In the genomic region with DNA sequence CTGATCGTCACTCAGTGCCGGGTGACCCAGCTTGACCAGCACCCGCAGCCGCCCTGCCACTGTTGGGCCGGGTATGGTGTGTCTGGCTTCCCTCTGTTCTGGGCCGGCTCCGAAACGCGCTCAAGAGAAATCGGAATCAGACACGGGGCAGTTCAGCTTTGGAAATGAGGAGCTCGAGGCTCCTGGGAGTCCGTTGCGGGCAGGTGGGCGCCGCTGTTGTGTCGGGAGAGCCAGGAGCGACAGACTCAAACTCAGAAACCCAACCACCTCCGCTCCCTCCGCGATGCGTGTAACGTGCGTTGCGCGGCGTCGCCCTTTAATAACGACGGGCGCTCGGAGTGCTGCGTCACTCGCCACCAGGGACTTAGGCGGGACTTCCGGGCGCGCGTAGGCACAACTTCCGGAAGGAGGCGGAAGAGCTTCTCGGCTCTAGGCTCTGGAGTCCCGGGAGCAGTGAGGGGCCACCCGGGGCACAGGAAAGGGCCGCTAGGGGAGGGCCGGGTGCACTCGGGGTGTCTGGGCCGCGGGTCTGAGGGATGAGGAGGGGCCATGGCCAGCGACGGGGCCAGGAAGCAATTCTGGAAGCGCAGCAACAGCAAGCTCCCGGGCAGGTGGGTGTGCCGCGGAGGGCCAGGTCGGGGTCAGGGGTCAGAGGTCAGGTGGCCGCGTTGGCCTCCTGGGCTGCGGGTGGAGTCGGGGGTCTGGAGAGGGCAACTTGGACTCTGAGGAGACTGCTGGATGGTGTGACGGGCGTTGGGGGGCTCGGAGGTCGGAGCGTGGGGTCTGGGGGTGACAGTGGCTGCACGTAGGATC, we compare ENCODE assay signal across 8 cellular contexts. TPM values are rescaled to one million over a fixed set of nuclear protein-coding genes. Genes with fewer than 3 reads are reported as not detected.
DNase-seq lines count a peak whose midpoint lies in the region; ATAC-seq and TF ChIP-seq lines count a peak whose summit lies in the region.

Gene TBC1D22A, plus strand, starts transcription at position 413 of the 813 bp plus-strand sequence. Its CDS starts 137 bp downstream, at position 550.

- DNase-seq in CD8-positive, alpha-beta memory T cell, result peak; percentile 88 to 95 (median 92)
- DNase-seq in GM20000 (ENCODE audit: low spot score) (peak; percentile 92), HT1080 (ENCODE audit: low read depth) (peak; percentile 90), NOMO-1 treated with dmso at 0.1 percent for 144 hours (lab: John Stamatoyannopoulos, UW; ENCODE audit: unreplicated experiment) (peak; percentile 95), mesenchymal stem cell (peak; percentile 94)
- peak; percentile 96 for DNase-seq in activated CD8-positive, alpha-beta memory T cell treated with anti-CD3 and anti-CD28 coated beads, Interleukin-2, amount 10 ng/mL, durations not matched to agents 7 days and 5 days
- peak; percentile 84 for DNase-seq in stimulated activated CD8-positive, alpha-beta memory T cell treated with anti-CD3 and anti-CD28 coated beads, Interleukin-12 subunit alpha, Interleukin-12 subunit beta, amount 100 ng/mL, for 24 hours (ENCODE audit: extremely low read depth)

- H3K4me2 ChIP-seq in mesenchymal stem cell (ENCODE audit: low read length, poor library complexity, severe bottlenecking), result peak within 1 kb of the TSS; percentile 69

- peak within 1 kb of the TSS; percentile 11 to 36 for H3K14ac ChIP-seq in mesenchymal stem cell (ENCODE audit: low read length in 2 of 2)

- H3K9me3 Mint-ChIP-seq in CD8-positive, alpha-beta memory T cell, result no peaks in the 10 kb centered on the region
- no peaks in the 10 kb centered on the region for H3K9me3 Mint-ChIP-seq in activated CD8-positive, alpha-beta memory T cell treated with anti-CD3 and anti-CD28 coated beads, Interleukin-2, amount 10 ng/mL, durations not matched to agents 7 days and 5 days (ENCODE audit: low read depth)

- peak within 1 kb of the TSS; percentile 99 to 100 (median 100) for H3K27ac Mint-ChIP-seq in CD8-positive, alpha-beta memory T cell
- H3K27ac Mint-ChIP-seq in activated CD8-positive, alpha-beta memory T cell treated with anti-CD3 and anti-CD28 coated beads, Interleukin-2, amount 10 ng/mL, durations not matched to agents 7 days and 5 days, result peak within 1 kb of the TSS; percentile 99

- H3K23ac ChIP-seq in mesenchymal stem cell (ENCODE audit: low read length in 2 of 2), result no peak within 1 kb of the TSS

- no peaks in the 10 kb centered on the region for H3K36me3 ChIP-seq in CD8-positive, alpha-beta memory T cell (ENCODE audit: insufficient read depth, low read length)
- H3K36me3 ChIP-seq in endocrine pancreas (ENCODE audit: control insufficient read depth, insufficient read depth, low read length) (no peaks in the 10 kb centered on the region), mesenchymal stem cell (ENCODE audit: control insufficient read depth in 1 of 2, insufficient read depth in 2 of 2, low read depth in 1 of 2, low read length in 2 of 2) (peaks cover 6 to 10% of the 10 kb centered on the region in 2 experiments)

- H2AFZ ChIP-seq in mesenchymal stem cell (ENCODE audit: low read depth, low read length), result peak within 1 kb of the TSS; percentile 78

- peak within 1 kb of the TSS; percentile 85 for H2BK5ac ChIP-seq in mesenchymal stem cell (ENCODE audit: low read depth, low read length, poor library complexity, severe bottlenecking)

- peaks cover 19% of the 10 kb centered on the region for H3K79me1 ChIP-seq in mesenchymal stem cell (replicated peaks; ENCODE audit: low read length, poor library complexity, severe bottlenecking)

- no peaks in the 10 kb centered on the region for H3K9me3 ChIP-seq in CD8-positive, alpha-beta memory T cell (ENCODE audit: low read length)
- H3K9me3 ChIP-seq in endocrine pancreas (ENCODE audit: control insufficient read depth, low read length), result no peaks in the 10 kb centered on the region
- no peaks in the 10 kb centered on the region for H3K9me3 ChIP-seq in mesenchymal stem cell (ENCODE audit: control insufficient read depth, low read length)

- peak within 1 kb of the TSS; percentile 88 for H3K9ac ChIP-seq in endocrine pancreas (ENCODE audit: control insufficient read depth, insufficient read depth, low read length)
- peak within 1 kb of the TSS; percentile 100 for H3K9ac ChIP-seq in mesenchymal stem cell (ENCODE audit: low read length)

- peaks cover 0 to 35% (median 3%) of the 10 kb centered on the region in 3 donors for H3K36me3 Mint-ChIP-seq in CD8-positive, alpha-beta memory T cell
- peaks cover 10% of the 10 kb centered on the region for H3K36me3 Mint-ChIP-seq in activated CD8-positive, alpha-beta memory T cell treated with anti-CD3 and anti-CD28 coated beads, Interleukin-2, amount 10 ng/mL, durations not matched to agents 7 days and 5 days

- CTCF ChIA-PET in CD8-positive, alpha-beta memory T cell (lab: Charles Lee), result interaction anchor here (0.7 to 11.8 kb wide), 9 partner anchors 11 to 1552 kb away, joined by 3 to 133 read pairs (median 5); no protein-coding TSS in a partner anchor
- CTCF ChIA-PET in activated CD8-positive, alpha-beta memory T cell treated with anti-CD3 and anti-CD28 coated beads, Interleukin-2, amount 10 ng/mL, durations not matched to agents 7 days and 5 days (lab: Charles Lee), result interaction anchor here (0.7 to 6.1 kb wide), 10 partner anchors 11 to 756 kb away, joined by 3 to 52 read pairs (median 12); no protein-coding TSS in a partner anchor

- H2BK15ac ChIP-seq in mesenchymal stem cell (ENCODE audit: low read depth, poor library complexity, severe bottlenecking), result peak within 1 kb of the TSS; percentile 57

- H3K4me1 ChIP-seq in CD8-positive, alpha-beta memory T cell (ENCODE audit: insufficient read depth, low read length), result peaks cover 43% of the 10 kb centered on the region
- H3K4me1 ChIP-seq in endocrine pancreas (ENCODE audit: control insufficient read depth, insufficient read depth, low read length), result peaks cover 4% of the 10 kb centered on the region
- H3K4me1 ChIP-seq in mesenchymal stem cell (ENCODE audit: control insufficient read depth, insufficient read depth, low read depth, low read length), result peaks cover 6% of the 10 kb centered on the region

- no peak for TF ChIP-seq CTCF in GM20000 (IDR thresholded peaks at IDR 0.05; ENCODE audit: extremely low read depth, missing control alignments)

- H3K4me1 Mint-ChIP-seq in CD8-positive, alpha-beta memory T cell, result peaks cover 48 to 73% (median 65%) of the 10 kb centered on the region in 3 donors
- peaks cover 52% of the 10 kb centered on the region for H3K4me1 Mint-ChIP-seq in activated CD8-positive, alpha-beta memory T cell treated with anti-CD3 and anti-CD28 coated beads, Interleukin-2, amount 10 ng/mL, durations not matched to agents 7 days and 5 days

- H3K27me3 ChIP-seq in CD8-positive, alpha-beta memory T cell (ENCODE audit: insufficient read depth, low read length, poor library complexity, severe bottlenecking), result no peaks in the 10 kb centered on the region
- H3K27me3 ChIP-seq in endocrine pancreas (ENCODE audit: control insufficient read depth, insufficient read depth, low read length) (no peaks in the 10 kb centered on the region), mesenchymal stem cell (ENCODE audit: control insufficient read depth in 1 of 2, insufficient read depth in 1 of 2, low read length in 2 of 2) (no peaks in the 10 kb centered on the region)

- under 1% methylated on average over 66 of the region's 66 CpGs for WGBS in mesenchymal stem cell

- H3K4me3 Mint-ChIP-seq in CD8-positive, alpha-beta memory T cell, result peak within 1 kb of the TSS; percentile 96 to 100 (median 99)
- H3K4me3 Mint-ChIP-seq in activated CD8-positive, alpha-beta memory T cell treated with anti-CD3 and anti-CD28 coated beads, Interleukin-2, amount 10 ng/mL, durations not matched to agents 7 days and 5 days, result peak within 1 kb of the TSS; percentile 96

- H2BK12ac ChIP-seq in mesenchymal stem cell (ENCODE audit: low read length in 2 of 2), result peak within 1 kb of the TSS; percentile 21 to 38

- peak within 1 kb of the TSS; percentile 18 for H2AK5ac ChIP-seq in mesenchymal stem cell (ENCODE audit: low read length, severe bottlenecking)

- H3K4ac ChIP-seq in mesenchymal stem cell (ENCODE audit: low read depth in 1 of 2, low read length in 2 of 2), result peak within 1 kb of the TSS; percentile 97 to 98

- H3K27me3 Mint-ChIP-seq in CD8-positive, alpha-beta memory T cell, result no peaks in the 10 kb centered on the region
- no peaks in the 10 kb centered on the region for H3K27me3 Mint-ChIP-seq in activated CD8-positive, alpha-beta memory T cell treated with anti-CD3 and anti-CD28 coated beads, Interleukin-2, amount 10 ng/mL, durations not matched to agents 7 days and 5 days

- H3K4me3 ChIP-seq in CD8-positive, alpha-beta memory T cell (ENCODE audit: low read length), result peak within 1 kb of the TSS; percentile 98
- peak within 1 kb of the TSS; percentile 84 for H3K4me3 ChIP-seq in endocrine pancreas (ENCODE audit: control insufficient read depth, insufficient read depth, low read length)
- H3K4me3 ChIP-seq in mesenchymal stem cell (ENCODE audit: insufficient read depth in 1 of 2, low read depth in 1 of 2, low read length in 2 of 2), result peak within 1 kb of the TSS; percentile 98 to 99

- POLR2A ChIA-PET in CD8-positive, alpha-beta memory T cell (lab: Charles Lee), result interaction anchor here (0.6 to 3.2 kb wide), 13 partner anchors 9 to 427 kb away, joined by 3 to 46 read pairs (median 8); partner anchors contain the start of genes CERK and TRMU

- peak within 1 kb of the TSS; percentile 99 for H3K27ac ChIP-seq in CD8-positive, alpha-beta memory T cell (ENCODE audit: low read depth, low read length)
- H3K27ac ChIP-seq in mesenchymal stem cell (ENCODE audit: low read length, poor library complexity, severe bottlenecking), result peak within 1 kb of the TSS; percentile 82

- H4K8ac ChIP-seq in mesenchymal stem cell (ENCODE audit: low read length), result peak within 1 kb of the TSS; percentile 98

- ATAC-seq in activated CD8-positive, alpha-beta memory T cell treated with anti-CD3 and anti-CD28 coated beads, Interleukin-2, amount 10 ng/mL, durations not matched to agents 7 days and 5 days, result peak; percentile 95

- H3K18ac ChIP-seq in mesenchymal stem cell (ENCODE audit: low read depth in 1 of 2, low read length in 2 of 2), result peak within 1 kb of the TSS; percentile 80 to 89

- peak within 1 kb of the TSS; percentile 90 for H2BK120ac ChIP-seq in mesenchymal stem cell (ENCODE audit: low read depth, low read length)

- H4K91ac ChIP-seq in mesenchymal stem cell (ENCODE audit: low read length), result peak within 1 kb of the TSS; percentile 93

RNA-seq across cellular contexts. Expression of gene TBC1D22A, which starts in this region (rescaled TPM):
- 10 to 100 TPM; 34.0 to 34.8 TPM for total RNA-seq in CD8-positive, alpha-beta memory T cell
- polyA plus RNA-seq in CD8-positive, alpha-beta memory T cell, result 26.6 TPM
- 10.7 and 12.2 TPM in 2 replicates for total RNA-seq in HT1080 (2014; rRNA removed; shearing (Covaris generic))
- 21.7 and 22.9 TPM in 2 replicates for polyA plus RNA-seq in HT1080 (2015; cell fraction: cytosol; rRNA removed)
- polyA plus RNA-seq in HT1080 (2015; cell fraction: nucleus; rRNA removed), result 18.1 and 18.8 TPM in 2 replicates
- total RNA-seq in activated CD8-positive, alpha-beta memory T cell treated with anti-CD3 and anti-CD28 coated beads, Interleukin-2, amount 10 ng/mL, durations not matched to agents 7 days and 5 days, result 10 to 100 TPM; 32.6 to 44.9 TPM
- polyA plus RNA-seq in mesenchymal stem cell (2013, experiment 1 of 2), result 16.5 TPM
- 17.1 TPM for polyA plus RNA-seq in mesenchymal stem cell (2013, experiment 2 of 2)

Comparison
In these comparisons a context has a peak if more than half of its experiments do, and no peak if none do; other contexts are left out.
1. Peak in every context shown above with its lines: DNase-seq, ATAC-seq, H3K4me3 ChIP-seq and H3K27ac ChIP-seq.